ENCODE assay signal across 20 cellular contexts in the genomic region with DNA sequence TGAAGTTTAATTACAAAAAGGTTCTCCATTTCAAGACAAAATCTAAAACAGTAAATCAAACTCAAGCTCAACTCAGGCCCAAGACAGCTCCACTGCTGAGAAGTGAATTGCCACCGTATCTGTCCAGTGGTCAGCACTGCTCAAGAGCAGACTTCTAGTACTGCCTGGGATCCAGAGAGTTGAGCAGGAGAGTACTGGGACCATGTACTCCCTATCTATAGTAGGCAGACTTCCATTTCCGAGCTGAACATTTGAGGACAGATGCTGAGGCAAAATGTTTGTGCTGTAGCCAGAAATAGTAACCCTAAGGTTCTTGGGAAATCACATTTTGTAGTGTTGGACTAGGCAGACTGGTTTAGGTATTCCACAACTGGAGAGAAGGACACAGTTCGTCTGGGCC. TPM values are rescaled to one million over a fixed set of nuclear protein-coding genes. Genes with fewer than 3 reads are reported as not detected.
DNase-seq lines count a peak whose midpoint lies in the region; ATAC-seq, FAIRE-seq and TF ChIP-seq lines count a peak whose summit lies in the region.
"Had no signal": no experiment of that assay in that cellular context is flagged by ENCODE, and none has a peak within 500 bp of the region (broad histone marks: within the 10 kb centered on the region; RNA-seq: fewer than 3 reads in every experiment).

No MANE protein-coding gene starts in this region.

- ATAC-seq in Right ventricle myocardium inferior (peak; percentile 42), left ventricle myocardium superior (peak; percentile 60), left cardiac atrium (no peak), GM23338 (peak; percentile 37; the same call in 2 of the 3 replicates), HG03378 (IDR thresholded peaks at IDR 0.05; ENCODE audit: unreplicated experiment) (no peak)
- ATAC-seq: CD8-positive, alpha-beta T cell had no signal

- H4K20me1 ChIP-seq in GM23338 (replicated peaks; ENCODE audit: insufficient read depth), result 0 out of 2 replicates have a peak, but pooled peaks cover 4% of the 10 kb centered on the region
- H4K20me1 ChIP-seq: BLaER1 treated with 17β-estradiol and CSF1 and Interleukin-3, amounts not matched to agents 10 nM and 100 nM had no signal

- H3K4me3 ChIP-seq in GM23338 (no peak overlapping the region), bronchial epithelial cell (ENCODE audit: low read depth, low read length) (no peak overlapping the region)
- H3K4me3 ChIP-seq: BLaER1 treated with 17β-estradiol and CSF1 and Interleukin-3, amounts not matched to agents 10 nM and 100 nM; GM23248 had no signal

- TF ChIP-seq CTCF in GM23338 (conservative IDR thresholded peaks at IDR 0.05; ENCODE audit: low read depth in 2 of 2) (no peak), bronchial epithelial cell (IDR thresholded peaks at IDR 0.05; ENCODE audit: insufficient read depth, low read length, severe bottlenecking) (no peak)

- no peaks in the 10 kb centered on the region for H3K27me3 Mint-ChIP-seq in GM23338 (ENCODE audit: insufficient read depth, low read depth, poor library complexity)
- H3K27me3 Mint-ChIP-seq: B cell had no signal

- no peak overlapping the region for H3K4me3 Mint-ChIP-seq in GM23338
- H3K4me3 Mint-ChIP-seq: B cell; CD8-positive, alpha-beta T cell had no signal

- no peak overlapping the region for H2AFZ ChIP-seq in GM23338
- H2AFZ ChIP-seq: GM23248 had no signal

- H3K4me2 ChIP-seq in GM23338, result no peak overlapping the region
- H3K4me2 ChIP-seq: BLaER1 treated with 17β-estradiol and CSF1 and Interleukin-3, amounts not matched to agents 10 nM and 100 nM had no signal

- H3K9me2 ChIP-seq in GM23338 (ENCODE audit: insufficient read depth), result no peaks in the 10 kb centered on the region

- no peaks in the 10 kb centered on the region for H3K79me2 ChIP-seq in GM23338 (replicated peaks; ENCODE audit: insufficient read depth)

- H3K27ac ChIP-seq in GM23338 (ENCODE audit: low read depth), result no peak overlapping the region
- H3K27ac ChIP-seq: BLaER1 treated with 17β-estradiol and CSF1 and Interleukin-3, amounts not matched to agents 10 nM and 100 nM; GM23248; HL-60 had no signal

- DNase-seq in Right ventricle myocardium inferior (ENCODE audit: missing footprints) (no peak), cardiac septum (ENCODE audit: low spot score) (no peak), left ventricle myocardium superior (no peak), left cardiac atrium (no peak), GM23338 (ENCODE audit: low spot score) (no peak), bronchial epithelial cell (ENCODE audit: low read depth) (no peak), glomerular visceral epithelial cell (ENCODE audit: extremely low spot score) (no peak)
- DNase-seq: Calu3; CD8-positive, alpha-beta T cell; GM23248; HCEC 1CT; IMR-90 had no signal

- no peaks in the 10 kb centered on the region for H3K27me3 ChIP-seq in GM23338 (ENCODE audit: insufficient read depth)
- H3K27me3 ChIP-seq in bronchial epithelial cell (ENCODE audit: control insufficient read depth, insufficient read depth, low read length), result no peaks in the 10 kb centered on the region
- H3K27me3 ChIP-seq: BLaER1 treated with 17β-estradiol and CSF1 and Interleukin-3, amounts not matched to agents 10 nM and 100 nM had no signal

- intact Hi-C loops in Right ventricle myocardium inferior (cut with DNase I), result no loop called here
- intact Hi-C loops in cardiac septum (cut with DNase I), result no loop called here
- intact Hi-C loops in left ventricle myocardium superior (cut with micrococcal nuclease), result no loop called here
- intact Hi-C loops in left cardiac atrium (cut with DNase I), result no loop called here

- no peaks in the 10 kb centered on the region for H3K9me3 Mint-ChIP-seq in GM23338
- H3K9me3 Mint-ChIP-seq: CD8-positive, alpha-beta T cell had no signal

- H3K4me1 Mint-ChIP-seq in GM23338, result peaks cover 2% of the 10 kb centered on the region; the same call in 1 of the 3 replicates
- H3K4me1 Mint-ChIP-seq: B cell had no signal

- H3K4me1 ChIP-seq in GM23338 (ENCODE audit: insufficient read depth), result no peaks in the 10 kb centered on the region
- H3K4me1 ChIP-seq: BLaER1 treated with 17β-estradiol and CSF1 and Interleukin-3, amounts not matched to agents 10 nM and 100 nM had no signal

- H3K36me3 ChIP-seq in GM23338 (ENCODE audit: insufficient read depth) (peaks cover 15% of the 10 kb centered on the region; the same call in 1 of the 2 replicates), bronchial epithelial cell (ENCODE audit: control insufficient read depth, insufficient read depth, low read length) (no peaks in the 10 kb centered on the region)

- no peak overlapping the region for H3K27ac Mint-ChIP-seq in GM23338
- H3K27ac Mint-ChIP-seq: B cell; CD8-positive, alpha-beta T cell had no signal

- peak; percentile 52 for FAIRE-seq in bronchial epithelial cell (lab: Jason Lieb, UNC)
- FAIRE-seq: G401.6, GM12892, GM18507, H54 had no signal

- H3F3A ChIP-seq in GM23338 (replicated peaks; ENCODE audit: low read depth), result no peaks in the 10 kb centered on the region

- peaks cover 25% of the 10 kb centered on the region for H3K36me3 Mint-ChIP-seq in GM23338 (ENCODE audit: low read depth)

TF ChIP-seq in GM23338, 12 proteins besides CTCF, POLR2A, EP300 and RAD21 (continues in another document):
- TF ChIP-seq ZNF331 (CRISPR knock-in tag; IDR thresholded peaks at IDR 0.05; ENCODE audit: low read depth) (no peak), STAT1 (IDR thresholded peaks at IDR 0.05; ENCODE audit: unreplicated experiment) (no peak), REST (IDR thresholded peaks at IDR 0.05; ENCODE audit: unreplicated experiment) (no peak), EZH2phosphoT487 (IDR thresholded peaks at IDR 0.05; ENCODE audit: unreplicated experiment) (no peak), POLR2AphosphoS5 (IDR thresholded peaks at IDR 0.05; ENCODE audit: low read depth) (no peak)

RNA-seq across cellular contexts. Expression of gene MRPL3, which starts 44.1 kb away (rescaled TPM):
- total RNA-seq in Right ventricle myocardium inferior, result 61.4 TPM
- 47.7 TPM for total RNA-seq in cardiac septum
- 58.8 TPM for total RNA-seq in left ventricle myocardium superior
- 10 to 100 TPM; 47.0 to 62.0 TPM for total RNA-seq in left cardiac atrium
- total RNA-seq in GM23338 (2014; rRNA removed; shearing (Covaris generic)), result 185 and 199 TPM in 2 replicates
- polyA plus RNA-seq in GM23338 (2016; fragmentation: Nextera tagmentation; extraction: Ambion mirVana), result 159 and 161 TPM in 2 replicates
- total RNA-seq in bronchial epithelial cell, result 97.9 and 119 TPM in 2 replicates

Comparison
In these comparisons a context has a peak if more than half of its experiments do, and no peak if none do; other contexts are left out.
1. ATAC-seq: peak in Right ventricle myocardium inferior (single experiment), left ventricle myocardium superior (single experiment) and GM23338 (single experiment); none in left cardiac atrium (0 of 2) and HG03378 (single experiment).